In genomic region chr14:76936483-76936882, GRCh38 we compare ENCODE assay signal across 14 cellular contexts.
DNase-seq lines count a peak whose midpoint lies in the region; ATAC-seq and TF ChIP-seq lines count a peak whose summit lies in the region.
"Had no signal": no experiment of that assay in that cellular context is flagged by ENCODE, and none has a peak within 500 bp of the region (broad histone marks: within the 10 kb centered on the region; RNA-seq: fewer than 3 reads in every experiment).

No MANE protein-coding gene starts in this region.

- DNase-seq in AG10803 (ENCODE audit: low read depth) (peak; percentile 62), adrenal gland (peak in 4 of 7 donors; percentile 42 to 77 (median 47)), glutamatergic neuron (no peak), osteoblast (ENCODE audit: insufficient read length, low spot score, missing footprints) (peak; percentile 91), T-helper 2 cell (no peak), HEK293T (ENCODE audit: extremely low spot score) (no peak)
- DNase-seq in activated CD8-positive, alpha-beta memory T cell treated with anti-CD3 and anti-CD28 coated beads, Interleukin-2, amount 10 ng/mL, durations not matched to agents 7 days and 5 days, result no peak
- DNase-seq: activated naive CD4-positive, alpha-beta T cell treated with anti-CD3 and anti-CD28 coated beads for 36 hours; NCI-H2081 treated with DMSO at 0.1 percent for 48 hours; stimulated activated CD4-positive, alpha-beta T cell treated with anti-CD3 and anti-CD28 coated beads, Interleukin-1b, Interleukin-23, amount 100 ng/mL, for 48 hours; stimulated activated CD8-positive, alpha-beta memory T cell treated with anti-CD3 and anti-CD28 coated beads, Interleukin-4, amount 100 ng/mL, for 48 hours had no signal

- CTCF ChIA-PET in HEK293T (lab: Yijun Ruan, JAX), result interaction anchor here (1.2 to 1.4 kb wide), 3 partner anchors 19 to 132 kb away, joined by 3 to 6 read pairs (median 3); no protein-coding TSS in a partner anchor
- CTCF ChIA-PET in activated CD8-positive, alpha-beta memory T cell treated with anti-CD3 and anti-CD28 coated beads, Interleukin-2, amount 10 ng/mL, durations not matched to agents 7 days and 5 days (lab: Charles Lee), result interaction anchor here (1.2 to 1.6 kb wide), 4 partner anchors 11 to 23 kb away, joined by 3 to 5 read pairs (median 4); no protein-coding TSS in a partner anchor

- peaks cover 19% of the 10 kb centered on the region for H3K27me3 Mint-ChIP-seq in glutamatergic neuron (ENCODE audit: unreplicated experiment)
- no peaks in the 10 kb centered on the region for H3K27me3 Mint-ChIP-seq in activated CD8-positive, alpha-beta memory T cell treated with anti-CD3 and anti-CD28 coated beads, Interleukin-2, amount 10 ng/mL, durations not matched to agents 7 days and 5 days
- H3K27me3 Mint-ChIP-seq: B cell, type B pancreatic cell had no signal

- peaks cover 14% of the 10 kb centered on the region for H3K9me3 Mint-ChIP-seq in glutamatergic neuron (ENCODE audit: unreplicated experiment)
- no peaks in the 10 kb centered on the region for H3K9me3 Mint-ChIP-seq in activated CD8-positive, alpha-beta memory T cell treated with anti-CD3 and anti-CD28 coated beads, Interleukin-2, amount 10 ng/mL, durations not matched to agents 7 days and 5 days (ENCODE audit: low read depth)
- H3K9me3 Mint-ChIP-seq: activated naive CD4-positive, alpha-beta T cell treated with anti-CD3 and anti-CD28 coated beads for 36 hours; type B pancreatic cell had no signal

- no peak for TF ChIP-seq POLR2A in adrenal gland (IDR thresholded peaks at IDR 0.05)

- H3K4me1 Mint-ChIP-seq in glutamatergic neuron (ENCODE audit: low read depth, unreplicated experiment), result peaks cover 42% of the 10 kb centered on the region
- peaks cover 4% of the 10 kb centered on the region for H3K4me1 Mint-ChIP-seq in activated CD8-positive, alpha-beta memory T cell treated with anti-CD3 and anti-CD28 coated beads, Interleukin-2, amount 10 ng/mL, durations not matched to agents 7 days and 5 days
- H3K4me1 Mint-ChIP-seq: B cell had no signal

- POLR2A ChIA-PET in HEK293T (lab: Yijun Ruan, JAX), result interaction anchor here (1.2 kb wide), 1 partner anchor 17 kb away, joined by 3 read pairs; no protein-coding TSS in a partner anchor

- H3K36me3 ChIP-seq in adrenal gland (replicated peaks in 1 of 2), result no peaks in the 10 kb centered on the region
- H3K36me3 ChIP-seq in osteoblast (ENCODE audit: insufficient read depth, low read length), result no peaks in the 10 kb centered on the region

- H3K27ac Mint-ChIP-seq in glutamatergic neuron (ENCODE audit: unreplicated experiment), result peak overlapping the region; percentile 95
- H3K27ac Mint-ChIP-seq in activated CD8-positive, alpha-beta memory T cell treated with anti-CD3 and anti-CD28 coated beads, Interleukin-2, amount 10 ng/mL, durations not matched to agents 7 days and 5 days, result no peak overlapping the region
- H3K27ac Mint-ChIP-seq: activated naive CD4-positive, alpha-beta T cell treated with anti-CD3 and anti-CD28 coated beads for 36 hours; B cell had no signal

- H4K20me1 ChIP-seq in osteoblast (ENCODE audit: insufficient read depth, low read length), result no peaks in the 10 kb centered on the region

- H3K4me3 Mint-ChIP-seq in glutamatergic neuron (ENCODE audit: unreplicated experiment), result no peak overlapping the region
- H3K4me3 Mint-ChIP-seq in activated CD8-positive, alpha-beta memory T cell treated with anti-CD3 and anti-CD28 coated beads, Interleukin-2, amount 10 ng/mL, durations not matched to agents 7 days and 5 days, result no peak overlapping the region
- H3K4me3 Mint-ChIP-seq: activated naive CD4-positive, alpha-beta T cell treated with anti-CD3 and anti-CD28 coated beads for 36 hours; B cell had no signal

- H3K4me1 ChIP-seq in adrenal gland (replicated peaks in 1 of 2) (peaks cover 0 to 24% of the 10 kb centered on the region in 2 donors), osteoblast (ENCODE audit: insufficient read depth, low read length) (peaks cover 11% of the 10 kb centered on the region)

- no peak overlapping the region for H2AFZ ChIP-seq in osteoblast (ENCODE audit: low read length)

- H3K4me2 ChIP-seq in osteoblast (ENCODE audit: insufficient read depth, low read length), result no peak overlapping the region

- intact Hi-C loops in adrenal gland (cut with DNase I), result no loop called here

- no peak for ATAC-seq in GM18909 (IDR thresholded peaks at IDR 0.05; ENCODE audit: poor library complexity, unreplicated experiment)
- ATAC-seq in activated CD8-positive, alpha-beta memory T cell treated with anti-CD3 and anti-CD28 coated beads, Interleukin-2, amount 10 ng/mL, durations not matched to agents 7 days and 5 days, result no peak

- no peak overlapping the region for H3K4me3 ChIP-seq in AG10803 (ENCODE audit: low read length)
- no peak overlapping the region for H3K4me3 ChIP-seq in adrenal gland
- no peak overlapping the region for H3K4me3 ChIP-seq in osteoblast (ENCODE audit: insufficient read depth, low read length)

- TF ChIP-seq CTCF in AG10803 (conservative IDR thresholded peaks at IDR 0.05; ENCODE audit: low read length) (no peak), adrenal gland (IDR thresholded peaks at IDR 0.05) (no peak), glutamatergic neuron (IDR thresholded peaks at IDR 0.05; ENCODE audit: partially characterized antibody, unreplicated experiment) (no peak), osteoblast (IDR thresholded peaks at IDR 0.05; ENCODE audit: extremely low read depth, low read depth, low read length) (no peak)

- H3K27me3 ChIP-seq in adrenal gland (no peaks in the 10 kb centered on the region), osteoblast (ENCODE audit: insufficient read depth, low read length) (no peaks in the 10 kb centered on the region)

- no peaks in the 10 kb centered on the region for H3K9me3 ChIP-seq in adrenal gland (replicated peaks in 1 of 3)
- H3K9me3 ChIP-seq in osteoblast (ENCODE audit: low read depth, low read length), result no peaks in the 10 kb centered on the region

- H3K27ac ChIP-seq in adrenal gland, result peak overlapping the region in 2 of 5 donors; percentile 34 to 71
- no peak overlapping the region for H3K27ac ChIP-seq in osteoblast (ENCODE audit: low read depth, low read length)

- H3K36me3 Mint-ChIP-seq in glutamatergic neuron (ENCODE audit: unreplicated experiment), result no peaks in the 10 kb centered on the region
- no peaks in the 10 kb centered on the region for H3K36me3 Mint-ChIP-seq in activated CD8-positive, alpha-beta memory T cell treated with anti-CD3 and anti-CD28 coated beads, Interleukin-2, amount 10 ng/mL, durations not matched to agents 7 days and 5 days
- H3K36me3 Mint-ChIP-seq: type B pancreatic cell had no signal

- no peaks in the 10 kb centered on the region for H3K79me2 ChIP-seq in osteoblast (ENCODE audit: insufficient read depth, low read length)

- WGBS in adrenal gland, 4 donors, result 52 to 65% (median 57%) methylated on average over 6 to 7 of the region's 7 CpGs

TF ChIP-seq in HEK293T, 16 proteins besides CTCF, POLR2A, EP300 and RAD21:
- TF ChIP-seq FOXM1 (IDR thresholded peaks at IDR 0.05; ENCODE audit: borderline replicate concordance) (no peak), BHLHE40 (IDR thresholded peaks at IDR 0.05; ENCODE audit: borderline replicate concordance) (no peak), SP1 (IDR thresholded peaks at IDR 0.05) (no peak), CTBP1 (IDR thresholded peaks at IDR 0.05; ENCODE audit: borderline replicate concordance) (no peak), FOXK2 (IDR thresholded peaks at IDR 0.05) (no peak), SUZ12 (IDR thresholded peaks at IDR 0.05) (no peak), HDGF (IDR thresholded peaks at IDR 0.05; ENCODE audit: borderline replicate concordance) (no peak), ARNT (IDR thresholded peaks at IDR 0.05) (no peak)

Comparison
In these comparisons a context has a peak if more than half of its experiments do, and no peak if none do; other contexts are left out.
1. DNase-seq: peak in AG10803 (single experiment), adrenal gland (4 of 7) and osteoblast (single experiment); none in glutamatergic neuron (single experiment), T-helper 2 cell (0 of 5), HEK293T (single experiment) and activated CD8-positive, alpha-beta memory T cell treated with anti-CD3 and anti-CD28 coated beads, Interleukin-2, amount 10 ng/mL, durations not matched to agents 7 days and 5 days (single experiment).